Comparison of ENCODE assay signal across 2 cellular contexts in genomic region chr5:96322217-96322616, GRCh38.
TF ChIP-seq lines count a peak whose summit lies in the region.

No MANE protein-coding gene starts in this region.

TF ChIP-seq in H1, 55 proteins besides CTCF, POLR2A, EP300 and RAD21:
- no peak for TF ChIP-seq ATF3 (IDR thresholded peaks at IDR 0.05; ENCODE audit: insufficient read depth, low read depth, low read length)
- TF ChIP-seq GABPA (IDR thresholded peaks at IDR 0.05; ENCODE audit: borderline replicate concordance, insufficient read depth, low read length), result no peak
- no peak for TF ChIP-seq ZNF274 (IDR thresholded peaks at IDR 0.05; ENCODE audit: borderline replicate concordance, extremely low read depth, low read length)
- TF ChIP-seq CHD7 (IDR thresholded peaks at IDR 0.05; ENCODE audit: insufficient replicate concordance, low read length), result no peak
- no peak for TF ChIP-seq HDAC2 (IDR thresholded peaks at IDR 0.05; ENCODE audit: borderline replicate concordance in 1 of 2, low read depth in 2 of 2, low read length in 2 of 2)
- TF ChIP-seq YY1 (IDR thresholded peaks at IDR 0.05; ENCODE audit: low read depth, low read length), result no peak
- no peak for TF ChIP-seq ASH2L (IDR thresholded peaks at IDR 0.05; ENCODE audit: low read length)
- no peak for TF ChIP-seq MAX (IDR thresholded peaks at IDR 0.05)
- no peak for TF ChIP-seq JUND (IDR thresholded peaks at IDR 0.05; ENCODE audit: low read length)
- no peak for TF ChIP-seq SIRT6 (IDR thresholded peaks at IDR 0.05; ENCODE audit: low read length)
- no peak for TF ChIP-seq CEBPB (IDR thresholded peaks at IDR 0.05; ENCODE audit: low read depth, low read length)
- TF ChIP-seq SP4 (IDR thresholded peaks at IDR 0.05; ENCODE audit: low read length), result no peak
- TF ChIP-seq BACH1 (IDR thresholded peaks at IDR 0.05; ENCODE audit: low read length), result no peak
- TF ChIP-seq KDM1A (IDR thresholded peaks at IDR 0.05; ENCODE audit: borderline replicate concordance, low read length), result no peak
- no peak for TF ChIP-seq KDM4A (IDR thresholded peaks at IDR 0.05; ENCODE audit: low read depth, low read length, severe bottlenecking)
- no peak for TF ChIP-seq POLR2AphosphoS5 (IDR thresholded peaks at IDR 0.05; ENCODE audit: low read depth, low read length)
- no peak for TF ChIP-seq KDM5A (IDR thresholded peaks at IDR 0.05; ENCODE audit: low read length)
- no peak for TF ChIP-seq RNF2 (IDR thresholded peaks at IDR 0.05; ENCODE audit: borderline replicate concordance, low read depth, low read length, missing control alignments, poor library complexity, severe bottlenecking)

TF ChIP-seq in HepG2, 621 proteins besides CTCF, POLR2A, EP300 and RAD21:
- TF ChIP-seq ZMYM4 (CRISPR knock-in tag; IDR thresholded peaks at IDR 0.05), result peak; percentile 33; the same call in 1 of the 2 replicates
- TF ChIP-seq RARG (CRISPR knock-in tag; IDR thresholded peaks at IDR 0.05; ENCODE audit: low read depth), result no peak
- no peak for TF ChIP-seq ZBTB37 (CRISPR knock-in tag; IDR thresholded peaks at IDR 0.05)
- TF ChIP-seq TOE1 (CRISPR knock-in tag; IDR thresholded peaks at IDR 0.05), result no peak
